25 cellular contexts compared by ENCODE assay signal in genomic region chr12:26948309-26948708, GRCh38.
"Had no signal": no experiment of that assay in that cellular context is flagged by ENCODE, and none has a peak within 500 bp of the region (broad histone marks: within the 10 kb centered on the region; RNA-seq: fewer than 3 reads in every experiment).

No MANE protein-coding gene starts in this region.

- H3K4me1 ChIP-seq: breast epithelium had no signal

- ATAC-seq: activated CD4-positive, CD25-positive, alpha-beta regulatory T cell treated with anti-CD3 and anti-CD28 coated beads, Interleukin-2, amount 50 U/mL, for 24 hours; HepG2; SK-N-SH treated with all-trans-retinoic acid at 6 μM for 48 hours had no signal

- H3K27me3 Mint-ChIP-seq: activated naive CD8-positive, alpha-beta T cell treated with anti-CD3 and anti-CD28 coated beads, Interleukin-2, amount 10 ng/mL, durations not matched to agents 7 days and 5 days had no signal

- H3K36me3 ChIP-seq: breast epithelium, Peyer's patch had no signal

- H3K27ac Mint-ChIP-seq: activated naive CD8-positive, alpha-beta T cell treated with anti-CD3 and anti-CD28 coated beads, Interleukin-2, amount 10 ng/mL, durations not matched to agents 7 days and 5 days; activated T-helper 2 cell treated with anti-CD3 and anti-CD28 coated beads, Interferon-gamma antibody, Interleukin-2, Interleukin-4, amounts not matched to agents 10 μg/mL and 5 μg/mL and 100 μg/mL, durations not matched to agents 14 hours and 24 hours and 36 hours had no signal

- H3K27ac ChIP-seq: breast epithelium, Peyer's patch, SJSA1 had no signal

- H3K4me3 Mint-ChIP-seq: activated naive CD8-positive, alpha-beta T cell treated with anti-CD3 and anti-CD28 coated beads, Interleukin-2, amount 10 ng/mL, durations not matched to agents 7 days and 5 days had no signal

- H3K4me3 ChIP-seq: breast epithelium, MG63, Peyer's patch, SJSA1 had no signal

- DNase-seq: activated CD4-positive, alpha-beta T cell treated with anti-CD3 and anti-CD28 coated beads for 4 hours; activated CD4-positive, alpha-beta T cell treated with anti-CD3 and anti-CD28 coated beads, Interleukin-2, amount 50 U/mL, for 48 hours; activated gamma-delta T cell treated with Interleukin-2 at 50 U/mL for 16 hours; activated naive CD8-positive, alpha-beta T cell treated with anti-CD3 and anti-CD28 coated beads, Interleukin-2, amount 10 ng/mL, durations not matched to agents 7 days and 5 days; aorta; caudate nucleus; MG63; MV-4-11; NCI-H1092 treated with DMSO at 0.1 percent for 48 hours; NCI-H1417 treated with DMSO at 0.1 percent for 48 hours; NCI-H1694; NCI-H2029; NCI-H345; NCI-H510A treated with DMSO at 0.1 percent for 48 hours; NCI-H69; NK-92 treated with Interleukin-12 subunit alpha and Interleukin-12 subunit beta, amount 100 ng/mL, for 24 hours; Peyer's patch; SHP77; SW 1271 had no signal

- H3K27me3 ChIP-seq: breast epithelium, MG63, Peyer's patch, SJSA1 had no signal
